8 cellular contexts compared by ENCODE assay signal in the genomic region with DNA sequence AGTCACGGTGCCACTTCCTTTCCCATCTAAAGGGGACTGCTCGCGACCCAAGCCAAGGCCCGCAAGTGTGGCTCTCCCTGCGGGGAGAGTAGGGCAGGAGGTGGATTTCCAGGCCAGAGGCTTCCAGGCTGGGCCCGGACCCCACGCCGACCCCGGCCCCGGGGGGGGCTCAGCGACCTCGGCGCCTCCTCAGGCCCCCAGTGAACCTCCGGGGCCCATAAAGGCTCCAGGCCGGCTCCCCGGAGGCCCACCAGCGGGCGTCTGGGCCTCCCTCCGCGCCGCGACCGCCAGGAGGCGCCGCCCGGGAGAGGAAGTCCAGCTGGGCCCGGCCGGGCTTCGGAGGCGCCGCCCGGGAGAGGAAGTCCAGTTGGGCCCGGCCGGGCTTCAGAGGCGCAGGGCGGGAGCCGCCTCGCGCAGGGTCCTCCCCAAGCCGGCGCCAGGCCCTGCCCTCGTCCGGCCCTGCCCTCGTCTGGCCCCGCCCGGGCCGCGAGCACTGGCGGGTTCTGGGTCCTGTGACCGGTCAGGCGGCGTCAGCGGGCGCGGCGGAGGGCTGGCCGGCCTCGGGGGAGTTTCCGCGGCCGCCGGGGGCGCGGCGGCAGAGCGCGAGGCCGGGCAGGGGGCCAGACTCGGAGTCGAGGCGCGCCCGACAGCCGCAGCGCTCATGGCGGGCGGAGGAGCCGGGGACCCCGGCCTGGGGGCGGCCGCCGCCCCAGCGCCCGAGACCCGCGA. TPM values are rescaled to one million over a fixed set of nuclear protein-coding genes. Genes with fewer than 3 reads are reported as not detected.
DNase-seq lines count a peak whose midpoint lies in the region; ATAC-seq and TF ChIP-seq lines count a peak whose summit lies in the region.

Gene RAB32 (plus strand): TSS at position 623 of the 729 bp plus-strand sequence. CDS start 39 bp downstream, at position 662.

- CTCF ChIA-PET in Caco-2 (lab: Charles Lee) = interaction anchor here (0.7 kb wide), 1 partner anchor 34 kb away, joined by 3 read pairs; no protein-coding TSS in a partner anchor

- H3K36me3 ChIP-seq in Caco-2 (ENCODE audit: control insufficient read depth, insufficient read depth, low read length) = no peaks in the 10 kb centered on the region
- no peaks in the 10 kb centered on the region for H3K36me3 ChIP-seq in kidney epithelial cell (ENCODE audit: control insufficient read depth, insufficient read depth, low read length)

- no peaks in the 10 kb centered on the region for H3K36me3 Mint-ChIP-seq in Caco-2 (ENCODE audit: insufficient read depth, unreplicated experiment)

- no peaks in the 10 kb centered on the region for H3K9me3 Mint-ChIP-seq in Caco-2 (ENCODE audit: unreplicated experiment)

- H3K27ac Mint-ChIP-seq in Caco-2 (ENCODE audit: unreplicated experiment) = peak within 1 kb of the TSS; percentile 91

- TF ChIP-seq CTCF in Caco-2 (IDR thresholded peaks at IDR 0.05; ENCODE audit: insufficient read depth in 1 of 2, low read depth in 1 of 2, low read length in 1 of 2, severe bottlenecking in 1 of 2, unreplicated experiment in 1 of 2) (peak; percentile 55 to 60), coronary artery (IDR thresholded peaks at IDR 0.05) (peak; percentile 78), kidney epithelial cell (IDR thresholded peaks at IDR 0.05; ENCODE audit: insufficient read depth, low read length, poor library complexity, severe bottlenecking) (peak; percentile 12)

- intact Hi-C loops in Caco-2 (cut with micrococcal nuclease; ENCODE audit: unreplicated experiment) = loop anchor here (1.0 to 10.0 kb wide), 3 partner anchors 54 to 579 kb away; partner anchors contain the start of genes ADGB and SHPRH

- H3K27ac ChIP-seq in coronary artery (peak within 1 kb of the TSS; percentile 95 to 97), skin epidermis (peak within 1 kb of the TSS; percentile 69 to 98 (median 89))

- peak within 1 kb of the TSS; percentile 93 for H3K4me3 Mint-ChIP-seq in Caco-2 (ENCODE audit: unreplicated experiment)

- peaks cover 8% of the 10 kb centered on the region for H3K4me1 ChIP-seq in Caco-2

- peak within 1 kb of the TSS; percentile 87 for H3K4me3 ChIP-seq in Caco-2 (ENCODE audit: low read depth, low read length)
- H3K4me3 ChIP-seq in coronary artery = peak within 1 kb of the TSS; percentile 78
- H3K4me3 ChIP-seq in kidney epithelial cell (ENCODE audit: low read depth, low read length) = peak within 1 kb of the TSS; percentile 61
- H3K4me3 ChIP-seq in skin epidermis = peak within 1 kb of the TSS; percentile 48 to 65 (median 61)

- no peaks in the 10 kb centered on the region for H3K9me3 ChIP-seq in Caco-2

- H3K27me3 Mint-ChIP-seq in Caco-2 (ENCODE audit: insufficient read depth, unreplicated experiment) = no peaks in the 10 kb centered on the region

- BruUV-seq in Caco-2 (replicated peaks; lab: Mats Ljungman, UMichigan) = no TSS peak

- H3K27me3 ChIP-seq in Caco-2 (replicated peaks; ENCODE audit: control insufficient read depth, insufficient read depth, low read length) = no peaks in the 10 kb centered on the region
- H3K27me3 ChIP-seq in kidney epithelial cell (ENCODE audit: control insufficient read depth, insufficient read depth, low read length) = no peaks in the 10 kb centered on the region

- ATAC-seq in GM19452 (IDR thresholded peaks at IDR 0.05; ENCODE audit: unreplicated experiment) (peak; percentile 80), HG03565 (IDR thresholded peaks at IDR 0.05; ENCODE audit: unreplicated experiment) (peak; percentile 54)

- H3K4me1 Mint-ChIP-seq in Caco-2 (ENCODE audit: low read depth, unreplicated experiment) = no peaks in the 10 kb centered on the region

- POLR2A ChIA-PET in Caco-2 (lab: Charles Lee) = interaction anchor here (0.7 kb wide), 1 partner anchor 583 kb away, joined by 3 read pairs; no protein-coding TSS in a partner anchor

- DNase-seq in Caco-2 = peak; percentile 86 to 94
- peak; percentile 78 for DNase-seq in SW480 (ENCODE audit: low spot score)
- DNase-seq in coronary artery (ENCODE audit: low spot score) = peak; percentile 95
- DNase-seq in kidney epithelial cell (ENCODE audit: low read depth) = peak; percentile 59
- no peak for DNase-seq in activated effector memory CD4-positive, alpha-beta T cell treated with Interleukin-2 at 50 U/mL for 16 hours

RNA-seq across cellular contexts. Expression of gene RAB32, which starts in this region (rescaled TPM):
- total RNA-seq in Caco-2 (2022) (9.0 and 11.8 TPM in 2 replicates), kidney epithelial cell (131 and 146 TPM in 2 replicates)

Comparison
In these comparisons a context has a peak if more than half of its experiments do, and no peak if none do; other contexts are left out.
1. RNA of gene RAB32 (total RNA-seq): 131 to 146 TPM in kidney epithelial cell; 9.0 to 11.8 TPM in Caco-2; every median in the first group is over 10 times any median in the second.
2. CTCF ChIP-seq: peak in every context shown above with its lines; median percentile 78 in coronary artery; 58 in Caco-2; 12 in kidney epithelial cell.
3. Peak in every context shown above with its lines, with median percentiles within 50 percentile points of each other: H3K4me3 ChIP-seq.